In genomic region chr17:81287155-81287554, GRCh38 we compare ENCODE assay signal across 14 cellular contexts. TPM values are rescaled to one million over a fixed set of nuclear protein-coding genes. Genes with fewer than 3 reads are reported as not detected.
A peak's percentile ranks its signal among the peaks of the same experiment; 100 is the strongest.
DNase-seq lines count a peak whose midpoint lies in the region; ATAC-seq and TF ChIP-seq lines count a peak whose summit lies in the region.
"Had no signal": no experiment of that assay in that cellular context is flagged by ENCODE, and none has a peak within 500 bp of the region (broad histone marks: within the 10 kb centered on the region; RNA-seq: fewer than 3 reads in every experiment).

No MANE protein-coding gene starts in this region.

- ATAC-seq in Right ventricle myocardium inferior = no peak
- no peak for ATAC-seq in heart right ventricle
- no peak for ATAC-seq in upper lobe of left lung (ENCODE audit: low FRiP score in 2 of 2)
- ATAC-seq in HG02981 (IDR thresholded peaks at IDR 0.05; ENCODE audit: unreplicated experiment) = no peak
- no peak for ATAC-seq in PC-3

- H4K20me1 ChIP-seq in PC-3 (ENCODE audit: low read length) = no peaks in the 10 kb centered on the region

- no peak for TF ChIP-seq EP300 in upper lobe of left lung (IDR thresholded peaks at IDR 0.05)

- H3K4me3 Mint-ChIP-seq in activated CD4-positive, alpha-beta memory T cell treated with anti-CD3 and anti-CD28 coated beads, Interleukin-2, amount 10 ng/mL, durations not matched to agents 7 days and 5 days = no peak overlapping the region

- no peaks in the 10 kb centered on the region for H3K9me3 Mint-ChIP-seq in activated CD4-positive, alpha-beta memory T cell treated with anti-CD3 and anti-CD28 coated beads, Interleukin-2, amount 10 ng/mL, durations not matched to agents 7 days and 5 days

- DNase-seq in Right ventricle myocardium inferior (ENCODE audit: missing footprints) (peak; percentile 62), heart right ventricle (no peak), left kidney (ENCODE audit: low read depth, low spot score) (peak; percentile 56), upper lobe of left lung (no peak), NCI-H187 treated with DMSO at 0.1 percent for 48 hours (lab: John Stamatoyannopoulos, UW) (no peak), PC-3 (no peak)
- no peak for DNase-seq in activated CD4-positive, alpha-beta memory T cell treated with anti-CD3 and anti-CD28 coated beads, Interleukin-2, amount 10 ng/mL, durations not matched to agents 7 days and 5 days
- DNase-seq: esophagus squamous epithelium; head of caudate nucleus; kidney glomerular epithelial cell; NCI-H1930; NCI-H526 treated with DMSO at 0.1 percent for 48 hours; stimulated activated CD8-positive, alpha-beta memory T cell treated with anti-CD3 and anti-CD28 coated beads, Interleukin-4, amount 100 ng/mL, for 48 hours had no signal

- peaks cover 0 to 61% (median 11%) of the 10 kb centered on the region in 9 donors for H3K36me3 ChIP-seq in heart right ventricle
- H3K36me3 ChIP-seq in upper lobe of left lung = peaks cover 0 to 47% (median 26%) of the 10 kb centered on the region in 4 donors
- peaks cover 5% of the 10 kb centered on the region; the same call in 1 of the 2 replicates for H3K36me3 ChIP-seq in PC-3 (ENCODE audit: low read depth, low read length)

- H3K9me2 ChIP-seq in PC-3 (replicated peaks; ENCODE audit: low read length) = no peaks in the 10 kb centered on the region

- H3F3A ChIP-seq in PC-3 (ENCODE audit: low read length, unreplicated experiment) = no peaks in the 10 kb centered on the region

- H3K27ac Mint-ChIP-seq in activated CD4-positive, alpha-beta memory T cell treated with anti-CD3 and anti-CD28 coated beads, Interleukin-2, amount 10 ng/mL, durations not matched to agents 7 days and 5 days = peak overlapping the region; percentile 83

- H3K36me3 Mint-ChIP-seq in activated CD4-positive, alpha-beta memory T cell treated with anti-CD3 and anti-CD28 coated beads, Interleukin-2, amount 10 ng/mL, durations not matched to agents 7 days and 5 days (ENCODE audit: low read depth) = peaks cover 57% of the 10 kb centered on the region

- 91 to 92% methylated on average over 20 of the region's 20 CpGs for WGBS in heart right ventricle, 2 donors
- 90 to 93% methylated on average over 13 to 19 of the region's 20 CpGs for WGBS in upper lobe of left lung, 2 donors

- peaks cover 66% of the 10 kb centered on the region for H3K4me1 Mint-ChIP-seq in activated CD4-positive, alpha-beta memory T cell treated with anti-CD3 and anti-CD28 coated beads, Interleukin-2, amount 10 ng/mL, durations not matched to agents 7 days and 5 days

- TF ChIP-seq POLR2A in upper lobe of left lung (IDR thresholded peaks at IDR 0.05) = no peak

- no peak overlapping the region for H3K9ac ChIP-seq in PC-3 (ENCODE audit: low read length)

- H3K4me1 ChIP-seq in heart right ventricle (peaks cover 15 to 59% (median 48%) of the 10 kb centered on the region in 9 donors), upper lobe of left lung (peaks cover 35 to 52% (median 43%) of the 10 kb centered on the region in 4 donors), PC-3 (ENCODE audit: insufficient read depth, low read length) (no peaks in the 10 kb centered on the region)

- peaks cover 71% of the 10 kb centered on the region for H3K79me2 ChIP-seq in PC-3 (ENCODE audit: low read length)

- CTCF ChIA-PET in activated CD4-positive, alpha-beta memory T cell treated with anti-CD3 and anti-CD28 coated beads, Interleukin-2, amount 10 ng/mL, durations not matched to agents 7 days and 5 days (lab: Charles Lee) = interaction anchor here (0.6 kb wide), 1 partner anchor 215 kb away, joined by 4 read pairs; no protein-coding TSS in a partner anchor
- CTCF ChIA-PET in PC-3 (lab: Charles Lee) = no interaction called here

- H3K27ac ChIP-seq in heart right ventricle = peak overlapping the region in 4 of 10 donors; percentile 19 to 93 (median 68)
- H3K27ac ChIP-seq in upper lobe of left lung = peak overlapping the region in 3 of 4 donors; percentile 23 to 93 (median 86)
- H3K27ac ChIP-seq in PC-3 (ENCODE audit: low read length) = no peak overlapping the region

- BruUV-seq in PC-3 (replicated peaks; lab: Mats Ljungman, UMichigan) = no TSS peak

- no peaks in the 10 kb centered on the region for H3K9me3 ChIP-seq in heart right ventricle
- H3K9me3 ChIP-seq in upper lobe of left lung = no peaks in the 10 kb centered on the region
- H3K9me3 ChIP-seq in PC-3 (ENCODE audit: low read length) = no peaks in the 10 kb centered on the region
- H3K9me3 ChIP-seq: esophagus squamous epithelium had no signal

- no peaks in the 10 kb centered on the region for H3K27me3 Mint-ChIP-seq in activated CD4-positive, alpha-beta memory T cell treated with anti-CD3 and anti-CD28 coated beads, Interleukin-2, amount 10 ng/mL, durations not matched to agents 7 days and 5 days

- H3K27me3 ChIP-seq in heart right ventricle = no peaks in the 10 kb centered on the region
- no peaks in the 10 kb centered on the region for H3K27me3 ChIP-seq in upper lobe of left lung
- H3K27me3 ChIP-seq in PC-3 (ENCODE audit: low read length) = no peaks in the 10 kb centered on the region
- H3K27me3 ChIP-seq: esophagus squamous epithelium had no signal

- H3K4me3 ChIP-seq in heart right ventricle (no peak overlapping the region), upper lobe of left lung (no peak overlapping the region), PC-3 (ENCODE audit: low read length) (no peak overlapping the region)
- H3K4me3 ChIP-seq: esophagus squamous epithelium had no signal

- H2AFZ ChIP-seq in PC-3 (ENCODE audit: low read length) = no peak overlapping the region

- POLR2A ChIA-PET in activated CD4-positive, alpha-beta memory T cell treated with anti-CD3 and anti-CD28 coated beads, Interleukin-2, amount 10 ng/mL, durations not matched to agents 7 days and 5 days (lab: Charles Lee) = interaction anchor here (1.4 to 3.9 kb wide), 3 partner anchors 9 to 197 kb away, joined by 4 to 41 read pairs (median 5); partner anchors contain the start of genes NDUFAF8, SLC38A10 and TEPSIN
- POLR2A ChIA-PET in PC-3 (lab: Charles Lee; ENCODE audit: unreplicated experiment) = no interaction called here

- no peak overlapping the region for H3K4me2 ChIP-seq in PC-3 (ENCODE audit: low read length)

- TF ChIP-seq CTCF in heart right ventricle (IDR thresholded peaks at IDR 0.05) = no peak
- TF ChIP-seq CTCF in upper lobe of left lung (IDR thresholded peaks at IDR 0.05) = no peak
- no peak for TF ChIP-seq CTCF in PC-3 (conservative IDR thresholded peaks at IDR 0.05; ENCODE audit: low read depth, low read length)

- intact Hi-C loops in Right ventricle myocardium inferior (cut with DNase I) (no loop called here), heart right ventricle (cut with DNase I) (loop anchor here in 1 of 10 donors (5.0 kb wide), 1 partner anchor 105 kb away; no protein-coding TSS in a partner anchor), PC-3 (cut with micrococcal nuclease) (no loop called here)

RNA-seq across cellular contexts. Expression of gene SLC38A10, which starts 8.0 kb away (rescaled TPM):
- total RNA-seq in Right ventricle myocardium inferior (44.6 TPM), heart right ventricle (10 to 100 TPM; 27.8 to 50.0 (median 37.9) TPM), upper lobe of left lung (100 to 1,000 TPM in 4 of 6 donors, 10 to 100 TPM in 2; 90.6 to 208 (median 110) TPM), PC-3 (2014; rRNA removed) (77.8 and 118 TPM in 2 replicates)
- 10 to 100 TPM; 56.0 to 56.2 TPM for polyA plus RNA-seq in heart right ventricle
- 100 to 1,000 TPM; 112 to 114 TPM for total RNA-seq in activated CD4-positive, alpha-beta memory T cell treated with anti-CD3 and anti-CD28 coated beads, Interleukin-2, amount 10 ng/mL, durations not matched to agents 7 days and 5 days

RNA-seq across cellular contexts. Expression of gene NDUFAF8, which starts 48.0 kb away (rescaled TPM):
- total RNA-seq in Right ventricle myocardium inferior = 58.0 TPM
- 10 to 100 TPM; 49.6 to 74.8 (median 58.9) TPM for total RNA-seq in heart right ventricle
- 10 to 100 TPM; 41.5 to 68.0 TPM for polyA plus RNA-seq in heart right ventricle
- total RNA-seq in activated CD4-positive, alpha-beta memory T cell treated with anti-CD3 and anti-CD28 coated beads, Interleukin-2, amount 10 ng/mL, durations not matched to agents 7 days and 5 days = 10 to 100 TPM; 27.8 to 33.5 TPM
- total RNA-seq in upper lobe of left lung = 10 to 100 TPM; 19.6 to 38.1 (median 33.6) TPM
- total RNA-seq in PC-3 (2014; rRNA removed) = 125 and 160 TPM in 2 replicates

RNA-seq across cellular contexts. Expression of gene TEPSIN, which starts 48.3 kb away (rescaled TPM):
- 11.1 TPM for total RNA-seq in Right ventricle myocardium inferior
- total RNA-seq in heart right ventricle = 10 to 100 TPM in 4 of 10 donors, 1 to 10 TPM in 6; 6.2 to 21.4 (median 9.2) TPM
- 10 to 100 TPM; 12.5 to 30.4 TPM for polyA plus RNA-seq in heart right ventricle
- 10 to 100 TPM; 55.0 to 55.4 TPM for total RNA-seq in activated CD4-positive, alpha-beta memory T cell treated with anti-CD3 and anti-CD28 coated beads, Interleukin-2, amount 10 ng/mL, durations not matched to agents 7 days and 5 days
- 100 to 1,000 TPM in 2 of 6 donors, 10 to 100 TPM in 4; 33.1 to 141 (median 49.7) TPM for total RNA-seq in upper lobe of left lung
- 28.8 and 44.1 TPM in 2 replicates for total RNA-seq in PC-3 (2014; rRNA removed)

Comparison
In these comparisons a context has a peak if more than half of its experiments do, and no peak if none do; other contexts are left out.
1. DNase-seq: peak in Right ventricle myocardium inferior (single experiment) and left kidney (single experiment); none in heart right ventricle (0 of 2), activated CD4-positive, alpha-beta memory T cell treated with anti-CD3 and anti-CD28 coated beads, Interleukin-2, amount 10 ng/mL, durations not matched to agents 7 days and 5 days (single experiment), upper lobe of left lung (0 of 2), NCI-H187 treated with DMSO at 0.1 percent for 48 hours (single experiment) and PC-3 (single experiment).